ENCODE assay signal across 13 cellular contexts in the genomic region with DNA sequence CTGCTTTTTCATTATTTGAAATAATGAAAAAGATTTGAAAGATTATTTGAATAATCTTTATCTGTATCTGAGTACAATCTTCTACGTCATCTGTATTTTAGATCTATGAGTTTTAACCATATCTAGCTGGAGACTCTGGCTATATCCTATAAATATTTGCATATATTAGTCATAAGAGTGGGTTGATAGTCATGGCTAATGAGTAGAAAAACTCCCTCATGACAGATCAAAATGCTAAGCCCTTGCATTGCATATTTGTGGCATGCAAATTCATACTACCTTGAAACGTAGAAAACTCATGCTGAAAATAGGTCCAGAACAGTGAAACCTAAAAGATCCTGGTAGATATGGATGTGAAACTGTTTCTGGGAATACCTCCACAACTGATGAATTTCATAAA.
"Had no signal": no experiment of that assay in that cellular context is flagged by ENCODE, and none has a peak within 500 bp of the region (broad histone marks: within the 10 kb centered on the region; RNA-seq: fewer than 3 reads in every experiment).

No MANE protein-coding gene starts in this region.

- H3K4me1 ChIP-seq: gastroesophageal sphincter, pancreas, uterus had no signal

- H3K27ac Mint-ChIP-seq: activated CD4-positive, alpha-beta T cell treated with anti-CD3 and anti-CD28 coated beads, Interleukin-2, amount 10 ng/mL, durations not matched to agents 7 days and 5 days; activated naive CD8-positive, alpha-beta T cell; naive B cell; stimulated activated memory B cell treated with anti-CD40 and anti-IgM and Interleukin-4, amounts not matched to agents 10 μg/mL and 1 μg/mL and 100 μg/mL, for 72 hours had no signal

- H3K27ac ChIP-seq: gastroesophageal sphincter, pancreas, uterus had no signal

- H3K4me3 ChIP-seq: gastroesophageal sphincter, lung, pancreas, uterus had no signal

- H3K27me3 ChIP-seq: gastroesophageal sphincter, pancreas, uterus had no signal

- H3K9me3 Mint-ChIP-seq: activated CD4-positive, alpha-beta T cell treated with anti-CD3 and anti-CD28 coated beads, Interleukin-2, amount 10 ng/mL, durations not matched to agents 7 days and 5 days; stimulated activated memory B cell treated with anti-CD40 and anti-IgM and Interleukin-4, amounts not matched to agents 10 μg/mL and 1 μg/mL and 100 μg/mL, for 72 hours had no signal

- H3K36me3 ChIP-seq: gastroesophageal sphincter, pancreas, uterus had no signal

- H3K4me1 Mint-ChIP-seq: activated CD4-positive, alpha-beta T cell treated with anti-CD3 and anti-CD28 coated beads, Interleukin-2, amount 10 ng/mL, durations not matched to agents 7 days and 5 days; naive B cell; stimulated activated memory B cell treated with anti-CD40 and anti-IgM and Interleukin-4, amounts not matched to agents 10 μg/mL and 1 μg/mL and 100 μg/mL, for 72 hours had no signal

- H3K9me3 ChIP-seq: gastroesophageal sphincter, pancreas, uterus had no signal

- H3K4me3 Mint-ChIP-seq: activated CD4-positive, alpha-beta T cell treated with anti-CD3 and anti-CD28 coated beads, Interleukin-2, amount 10 ng/mL, durations not matched to agents 7 days and 5 days; activated naive CD8-positive, alpha-beta T cell; naive B cell; stimulated activated memory B cell treated with anti-CD40 and anti-IgM and Interleukin-4, amounts not matched to agents 10 μg/mL and 1 μg/mL and 100 μg/mL, for 72 hours had no signal

- ATAC-seq: gastroesophageal sphincter; pancreas; stimulated activated memory B cell treated with anti-CD40 and anti-IgM and Interleukin-4, amounts not matched to agents 10 μg/mL and 1 μg/mL and 100 μg/mL, for 72 hours had no signal

- H3K27me3 Mint-ChIP-seq: activated CD4-positive, alpha-beta T cell treated with anti-CD3 and anti-CD28 coated beads, Interleukin-2, amount 10 ng/mL, durations not matched to agents 7 days and 5 days; activated naive CD8-positive, alpha-beta T cell; naive B cell; stimulated activated memory B cell treated with anti-CD40 and anti-IgM and Interleukin-4, amounts not matched to agents 10 μg/mL and 1 μg/mL and 100 μg/mL, for 72 hours had no signal

- DNase-seq: activated CD4-positive, alpha-beta T cell treated with anti-CD3 and anti-CD28 coated beads, Interleukin-2, amount 10 ng/mL, durations not matched to agents 7 days and 5 days; activated CD8-positive, alpha-beta memory T cell treated with anti-CD3 and anti-CD28 coated beads for 24 hours; activated gamma-delta T cell treated with Interleukin-2 at 50 U/mL for 16 hours; anterior cingulate cortex; erythroblast; islet precursor cell; naive B cell; pancreas; uterus had no signal

- H3K36me3 Mint-ChIP-seq: activated naive CD8-positive, alpha-beta T cell; naive B cell; stimulated activated memory B cell treated with anti-CD40 and anti-IgM and Interleukin-4, amounts not matched to agents 10 μg/mL and 1 μg/mL and 100 μg/mL, for 72 hours had no signal
